In genomic region chr7:37285701-37286475, GRCh38 we compare ENCODE assay signal across 11 cellular contexts.
A peak's percentile ranks its signal among the peaks of the same experiment; 100 is the strongest.
DNase-seq lines count a peak whose midpoint lies in the region; ATAC-seq and TF ChIP-seq lines count a peak whose summit lies in the region.
"Had no signal": no experiment of that assay in that cellular context is flagged by ENCODE, and none has a peak within 500 bp of the region (broad histone marks: within the 10 kb centered on the region; RNA-seq: fewer than 3 reads in every experiment).

No MANE protein-coding gene starts in this region.

- no peak for TF ChIP-seq CTCF in natural killer cell (IDR thresholded peaks at IDR 0.05)
- TF ChIP-seq CTCF in vagina (IDR thresholded peaks at IDR 0.05): no peak
- TF ChIP-seq CTCF in GM20000 (IDR thresholded peaks at IDR 0.05; ENCODE audit: extremely low read depth, missing control alignments): no peak

- no peak overlapping the region for H3K4me3 ChIP-seq in vagina
- H3K4me3 ChIP-seq: uterus had no signal

- H3K9me3 ChIP-seq in vagina: no peaks in the 10 kb centered on the region
- H3K9me3 ChIP-seq: uterus had no signal

- no peaks in the 10 kb centered on the region for H3K27me3 Mint-ChIP-seq in natural killer cell (ENCODE audit: low read depth in 2 of 2)
- H3K27me3 Mint-ChIP-seq in natural killer cell treated with Interleukin-12 subunit alpha and Interleukin-12 subunit beta and Interleukin-15 and Interleukin-18, amount 100 ng/mL, for 72 hours: no peaks in the 10 kb centered on the region
- H3K27me3 Mint-ChIP-seq: brain had no signal

- ATAC-seq in natural killer cell (peak in 2 of 3 donors; percentile 44 to 78), left ventricle myocardium superior (peak; percentile 65)
- ATAC-seq in natural killer cell treated with Interleukin-12 subunit alpha and Interleukin-12 subunit beta and Interleukin-15 and Interleukin-18, amount 100 ng/mL, for 72 hours: no peak

- H3K27ac Mint-ChIP-seq in natural killer cell: no peak overlapping the region
- H3K27ac Mint-ChIP-seq in natural killer cell treated with Interleukin-12 subunit alpha and Interleukin-12 subunit beta and Interleukin-15 and Interleukin-18, amount 100 ng/mL, for 72 hours: no peak overlapping the region

- no peak for TF ChIP-seq POLR2A in vagina (IDR thresholded peaks at IDR 0.05)

- H3K36me3 Mint-ChIP-seq in natural killer cell: no peaks in the 10 kb centered on the region
- H3K36me3 Mint-ChIP-seq in natural killer cell treated with Interleukin-12 subunit alpha and Interleukin-12 subunit beta and Interleukin-15 and Interleukin-18, amount 100 ng/mL, for 72 hours: no peaks in the 10 kb centered on the region

- intact Hi-C loops in natural killer cell (cut with micrococcal nuclease): loop anchor here (2.0 to 5.0 kb wide), 2 partner anchors 57 to 211 kb away; no protein-coding TSS in a partner anchor
- intact Hi-C loops in left ventricle myocardium superior (cut with micrococcal nuclease): no loop called here
- intact Hi-C loops in vagina (cut with DNase I): loop anchor here (10.0 kb wide), 1 partner anchor 159 kb away; the partner anchor contains the start of gene ELMO1

- H3K27ac ChIP-seq in vagina: peak overlapping the region; percentile 20

- no peak for DNase-seq in natural killer cell
- no peak for DNase-seq in natural killer cell treated with Interleukin-12 subunit alpha and Interleukin-12 subunit beta and Interleukin-15 and Interleukin-18, amount 100 ng/mL, for 72 hours (ENCODE audit: low spot score)
- peak; percentile 7 for DNase-seq in T-helper 9 cell
- no peak for DNase-seq in left ventricle myocardium superior
- DNase-seq in vagina (ENCODE audit: extremely low spot score in 2 of 2): peak in 1 of 2 donors; percentile 85
- no peak for DNase-seq in NCI-H748 (lab: John Stamatoyannopoulos, UW; ENCODE audit: unreplicated experiment)
- no peak for DNase-seq in NCI-H446 (lab: John Stamatoyannopoulos, UW)
- no peak for DNase-seq in GM20000 (ENCODE audit: low spot score)
- DNase-seq: stimulated activated CD4-positive, alpha-beta T cell treated with anti-CD3 and anti-CD28 coated beads, Interleukin-4, amount 100 ng/mL, for 24 hours; uterus had no signal

- no peaks in the 10 kb centered on the region for H3K27me3 ChIP-seq in vagina
- H3K27me3 ChIP-seq: uterus had no signal

- no peaks in the 10 kb centered on the region for H3K9me3 Mint-ChIP-seq in natural killer cell
- no peaks in the 10 kb centered on the region for H3K9me3 Mint-ChIP-seq in natural killer cell treated with Interleukin-12 subunit alpha and Interleukin-12 subunit beta and Interleukin-15 and Interleukin-18, amount 100 ng/mL, for 72 hours

- peak overlapping the region; percentile 17 for H3K4me3 Mint-ChIP-seq in natural killer cell
- H3K4me3 Mint-ChIP-seq in natural killer cell treated with Interleukin-12 subunit alpha and Interleukin-12 subunit beta and Interleukin-15 and Interleukin-18, amount 100 ng/mL, for 72 hours: no peak overlapping the region
- H3K4me3 Mint-ChIP-seq: brain had no signal

- H3K4me1 Mint-ChIP-seq in natural killer cell: peaks cover 50 to 60% of the 10 kb centered on the region in 2 donors
- peaks cover 10 to 47% of the 10 kb centered on the region in 2 donors for H3K4me1 Mint-ChIP-seq in natural killer cell treated with Interleukin-12 subunit alpha and Interleukin-12 subunit beta and Interleukin-15 and Interleukin-18, amount 100 ng/mL, for 72 hours (ENCODE audit: low read depth in 2 of 2)

- H3K36me3 ChIP-seq in vagina: no peaks in the 10 kb centered on the region
- H3K36me3 ChIP-seq: uterus had no signal

- H3K4me1 ChIP-seq in vagina: peaks cover 68% of the 10 kb centered on the region
- H3K4me1 ChIP-seq: uterus had no signal

Comparison
In these comparisons a context has a peak if more than half of its experiments do, and no peak if none do; other contexts are left out.
1. ATAC-seq: peak in natural killer cell (2 of 3) and left ventricle myocardium superior (single experiment); none in natural killer cell treated with Interleukin-12 subunit alpha and Interleukin-12 subunit beta and Interleukin-15 and Interleukin-18, amount 100 ng/mL, for 72 hours (0 of 2).